Comparison of ENCODE assay signal across 13 cellular contexts in genomic region chrX:110276778-110277177, GRCh38.
DNase-seq lines count a peak whose midpoint lies in the region; ATAC-seq lines count a peak whose summit lies in the region.
"Had no signal": no experiment of that assay in that cellular context is flagged by ENCODE, and none has a peak within 500 bp of the region (broad histone marks: within the 10 kb centered on the region; RNA-seq: fewer than 3 reads in every experiment).

No MANE protein-coding gene starts in this region.

- DNase-seq in RPMI8226 (peak; percentile 24), OCI-M2 (lab: John Stamatoyannopoulos, UW; ENCODE audit: unreplicated experiment) (no peak), AG08396 (ENCODE audit: low spot score) (no peak), NCI-H2196 (lab: John Stamatoyannopoulos, UW; ENCODE audit: unreplicated experiment) (no peak), NCI-H1694 (lab: John Stamatoyannopoulos, UW) (no peak)
- DNase-seq: activated B cell treated with CpG ODN at 0.5 μM for 24 hours; CD8-positive, alpha-beta memory T cell; endodermal cell; GOT3; ovary had no signal

- ATAC-seq in GM18517 (IDR thresholded peaks at IDR 0.05; ENCODE audit: unreplicated experiment): peak; percentile 82
- ATAC-seq in GM21447 (IDR thresholded peaks at IDR 0.05; ENCODE audit: unreplicated experiment): peak; percentile 90
- ATAC-seq in HG03095 (IDR thresholded peaks at IDR 0.05; ENCODE audit: unreplicated experiment): peak; percentile 92
